Comparison of ENCODE assay signal across 8 cellular contexts in genomic region chr19:42269518-42270345, GRCh38. TPM values are rescaled to one million over a fixed set of nuclear protein-coding genes. Genes with fewer than 3 reads are reported as not detected.
DNase-seq lines count a peak whose midpoint lies in the region; ATAC-seq and TF ChIP-seq lines count a peak whose summit lies in the region.

No MANE protein-coding gene starts in this region.

- TF ChIP-seq CTCF in DOHH2 (IDR thresholded peaks at IDR 0.05; ENCODE audit: low read depth, low read length, poor library complexity, severe bottlenecking): no peak
- TF ChIP-seq CTCF in fibroblast of lung (conservative IDR thresholded peaks at IDR 0.05 in 1 of 2, IDR thresholded peaks at IDR 0.05 in 1 of 2; ENCODE audit: low read depth in 1 of 2, low read length in 2 of 2): no peak
- no peak for TF ChIP-seq CTCF in parathyroid adenoma (IDR thresholded peaks at IDR 0.05)

- H3K9ac ChIP-seq in fibroblast of lung (ENCODE audit: insufficient read depth, low read length): peak overlapping the region; percentile 68
- peak overlapping the region; percentile 46 for H3K9ac ChIP-seq in parathyroid adenoma

- peaks cover 3% of the 10 kb centered on the region; the same call in 1 of the 2 replicates for H3F3A ChIP-seq in DOHH2 (ENCODE audit: control insufficient read depth, insufficient read depth)

- H3K4me3 ChIP-seq in DOHH2 (ENCODE audit: low read length) (peak overlapping the region; percentile 94), fibroblast of lung (replicated peaks in 1 of 4; ENCODE audit: control extremely low read depth in 1 of 4, insufficient read depth in 1 of 4, low read depth in 3 of 4, low read length in 4 of 4) (peak overlapping the region; percentile 82 to 85 (median 84)), parathyroid adenoma (ENCODE audit: low read depth, low read length) (peak overlapping the region; percentile 99)

- H3K27ac ChIP-seq in DOHH2 (ENCODE audit: low read depth, low read length) (peak overlapping the region; percentile 70), fibroblast of lung (ENCODE audit: insufficient read depth, low read length) (peak overlapping the region; percentile 97), parathyroid adenoma (peak overlapping the region; percentile 78)

- H3K27me3 ChIP-seq in DOHH2 (ENCODE audit: control insufficient read depth, low read length): no peaks in the 10 kb centered on the region
- H3K27me3 ChIP-seq in fibroblast of lung (ENCODE audit: control insufficient read depth, insufficient read depth, low read length): no peaks in the 10 kb centered on the region
- H3K27me3 ChIP-seq in parathyroid adenoma (ENCODE audit: control insufficient read depth, insufficient read depth, low read length): no peaks in the 10 kb centered on the region

- H3K4me1 ChIP-seq in DOHH2 (ENCODE audit: control insufficient read depth, low read length) (peaks cover 27% of the 10 kb centered on the region), fibroblast of lung (ENCODE audit: control insufficient read depth, extremely low read depth, insufficient read depth, low read length) (peaks cover 13% of the 10 kb centered on the region), parathyroid adenoma (peaks cover 16% of the 10 kb centered on the region)

- DNase-seq in OCI-M1 (lab: John Stamatoyannopoulos, UW): peak; percentile 52
- DNase-seq in fibroblast of lung (ENCODE audit: low read depth in 2 of 2): no peak
- DNase-seq in NCI-H1436 treated with DMSO at 0.1 percent for 48 hours (lab: John Stamatoyannopoulos, UW): no peak
- DNase-seq in SKM-1 (lab: John Stamatoyannopoulos, UW; ENCODE audit: unreplicated experiment): no peak

- no peaks in the 10 kb centered on the region for H4K20me1 ChIP-seq in DOHH2 (ENCODE audit: control insufficient read depth, insufficient read depth, low read depth, low read length)
- no peaks in the 10 kb centered on the region for H4K20me1 ChIP-seq in fibroblast of lung (ENCODE audit: control insufficient read depth, extremely low read depth, insufficient read depth, low read length)

- H3K4me2 ChIP-seq in DOHH2 (ENCODE audit: low read length) (peak overlapping the region; percentile 94), fibroblast of lung (ENCODE audit: extremely low read depth, insufficient read depth, low read length) (peak overlapping the region; percentile 96), parathyroid adenoma (ENCODE audit: low read length) (peak overlapping the region; percentile 99)

- H3K36me3 ChIP-seq in DOHH2 (ENCODE audit: control insufficient read depth, low read length) (peaks cover 6% of the 10 kb centered on the region; the same call in 1 of the 2 replicates), fibroblast of lung (ENCODE audit: control insufficient read depth, insufficient read depth, low read length) (peaks cover 23% of the 10 kb centered on the region), parathyroid adenoma (ENCODE audit: control insufficient read depth, insufficient read depth, low read length) (no peaks in the 10 kb centered on the region)

- H2AFZ ChIP-seq in fibroblast of lung (ENCODE audit: low read length) (no peak overlapping the region), parathyroid adenoma (peak overlapping the region; percentile 33)

- ATAC-seq in GM21526 (IDR thresholded peaks at IDR 0.05; ENCODE audit: low FRiP score, unreplicated experiment) (no peak), HG02610 (IDR thresholded peaks at IDR 0.05; ENCODE audit: unreplicated experiment) (no peak)

- H3K9me2 ChIP-seq in DOHH2 (replicated peaks; ENCODE audit: control insufficient read depth, low read length): no peaks in the 10 kb centered on the region

- H3K79me2 ChIP-seq in DOHH2 (ENCODE audit: control insufficient read depth, low read length) (peaks cover 19% of the 10 kb centered on the region), fibroblast of lung (ENCODE audit: control insufficient read depth, insufficient read depth, low read length) (peaks cover 41% of the 10 kb centered on the region), parathyroid adenoma (peaks cover 46% of the 10 kb centered on the region)

- no peaks in the 10 kb centered on the region for H3K9me3 ChIP-seq in DOHH2 (ENCODE audit: control insufficient read depth, insufficient read depth, low read length)
- H3K9me3 ChIP-seq in fibroblast of lung (ENCODE audit: control insufficient read depth, insufficient read depth, low read depth, low read length): no peaks in the 10 kb centered on the region
- H3K9me3 ChIP-seq in parathyroid adenoma (ENCODE audit: control insufficient read depth, low read length): no peaks in the 10 kb centered on the region

RNA-seq across cellular contexts. Expression of gene CIC, which starts 0.7 kb away (rescaled TPM):
- total RNA-seq in fibroblast of lung: 16.7 and 23.6 TPM in 2 replicates
- polyA plus RNA-seq in fibroblast of lung: 8.5 and 14.5 TPM in 2 replicates
- 32.9 and 41.3 TPM in 2 replicates for polyA plus RNA-seq in fibroblast of lung (2012)
- 36.6 and 51.1 TPM in 2 replicates for polyA minus RNA-seq in fibroblast of lung (ENCODE audit: low replicate concordance)

RNA-seq across cellular contexts. Expression of gene ERF, which starts 14.8 kb away (rescaled TPM):
- total RNA-seq in fibroblast of lung: 13.2 and 14.1 TPM in 2 replicates
- 35.3 and 36.3 TPM in 2 replicates for polyA plus RNA-seq in fibroblast of lung
- 37.5 and 44.0 TPM in 2 replicates for polyA plus RNA-seq in fibroblast of lung (2012)
- polyA minus RNA-seq in fibroblast of lung (ENCODE audit: low replicate concordance): 36.3 and 46.2 TPM in 2 replicates

RNA-seq across cellular contexts. Expression of gene GSK3A, which starts 27.3 kb away (rescaled TPM):
- 8.7 and 11.6 TPM in 2 replicates for total RNA-seq in fibroblast of lung
- 21.7 and 30.6 TPM in 2 replicates for polyA plus RNA-seq in fibroblast of lung
- 32.3 and 41.3 TPM in 2 replicates for polyA plus RNA-seq in fibroblast of lung (2012)
- 45.4 and 93.0 TPM in 2 replicates for polyA minus RNA-seq in fibroblast of lung (ENCODE audit: low replicate concordance)

RNA-seq across cellular contexts. Expression of gene PRR19, which starts 32.2 kb away (rescaled TPM):
- total RNA-seq in fibroblast of lung: 0.17 and 0.26 TPM in 2 replicates
- 0.39 and 0.54 TPM in 2 replicates for polyA plus RNA-seq in fibroblast of lung
- 1.5 and 1.6 TPM in 2 replicates for polyA plus RNA-seq in fibroblast of lung (2012)
- polyA minus RNA-seq in fibroblast of lung (ENCODE audit: low replicate concordance): 0.48 and 4.3 TPM in 2 replicates

RNA-seq across cellular contexts. Expression of gene PAFAH1B3, which starts 32.7 kb away (rescaled TPM):
- 25.9 and 32.1 TPM in 2 replicates for total RNA-seq in fibroblast of lung
- polyA plus RNA-seq in fibroblast of lung: 20.1 and 34.1 TPM in 2 replicates
- polyA plus RNA-seq in fibroblast of lung (2012): 25.4 and 52.0 TPM in 2 replicates
- polyA minus RNA-seq in fibroblast of lung (ENCODE audit: low replicate concordance): 79.3 and 108 TPM in 2 replicates
